In genomic region chr19:45091031-45091918, GRCh38 we compare ENCODE assay signal across 8 cellular contexts. TPM values are rescaled to one million over a fixed set of nuclear protein-coding genes. Genes with fewer than 3 reads are reported as not detected.
DNase-seq lines count a peak whose midpoint lies in the region; ATAC-seq and TF ChIP-seq lines count a peak whose summit lies in the region.

No MANE protein-coding gene starts in this region.

- H3K4me1 Mint-ChIP-seq in T-helper 2 cell treated with Interferon-gamma antibody and Interleukin-4, amounts not matched to agents 5 μg/mL and 100 μg/mL, for 36 hours (ENCODE audit: low read depth) = peaks cover 37% of the 10 kb centered on the region

- WGBS in right cardiac atrium = 7% methylated on average over 64 of the region's 64 CpGs
- WGBS in psoas muscle, 3 donors = 6 to 8% (median 7%) methylated on average over 64 of the region's 64 CpGs
- WGBS in urinary bladder = 5% methylated on average over 64 of the region's 64 CpGs

- H3K4me1 ChIP-seq in right cardiac atrium (ENCODE audit: control insufficient read depth, insufficient read depth, low read length) = peaks cover 4% of the 10 kb centered on the region
- peaks cover 32% of the 10 kb centered on the region for H3K4me1 ChIP-seq in psoas muscle
- H3K4me1 ChIP-seq in urinary bladder (ENCODE audit: insufficient read depth) = no peaks in the 10 kb centered on the region

- peak overlapping the region; percentile 91 for H3K27ac Mint-ChIP-seq in T-helper 2 cell treated with Interferon-gamma antibody and Interleukin-4, amounts not matched to agents 5 μg/mL and 100 μg/mL, for 36 hours

- TF ChIP-seq CTCF in HFF-Myc (IDR thresholded peaks at IDR 0.05; ENCODE audit: low read depth, low read length, missing control alignments) (no peak), astrocyte of the cerebellum (IDR thresholded peaks at IDR 0.05; ENCODE audit: low read depth, low read length, missing control alignments) (no peak), psoas muscle (IDR thresholded peaks at IDR 0.05) (no peak)

- peak overlapping the region; percentile 83 for H3K27ac ChIP-seq in right cardiac atrium (ENCODE audit: low read length)
- peak overlapping the region; percentile 95 for H3K27ac ChIP-seq in psoas muscle
- H3K27ac ChIP-seq in urinary bladder (ENCODE audit: low read depth) = no peak overlapping the region

- H3K36me3 Mint-ChIP-seq in T-helper 2 cell treated with Interferon-gamma antibody and Interleukin-4, amounts not matched to agents 5 μg/mL and 100 μg/mL, for 36 hours (ENCODE audit: low read depth) = peaks cover 31% of the 10 kb centered on the region

- no peaks in the 10 kb centered on the region for H3K27me3 Mint-ChIP-seq in T-helper 2 cell treated with Interferon-gamma antibody and Interleukin-4, amounts not matched to agents 5 μg/mL and 100 μg/mL, for 36 hours (ENCODE audit: low read depth)

- H3K9me3 ChIP-seq in right cardiac atrium (ENCODE audit: control insufficient read depth, low read length) (no peaks in the 10 kb centered on the region), psoas muscle (no peaks in the 10 kb centered on the region)

- in situ Hi-C loops in astrocyte of the cerebellum (cut with HindIII; ENCODE audit: low sequenced_read_pairs) = no loop called here

- intact Hi-C loops in right cardiac atrium (cut with DNase I) (no loop called here), psoas muscle (cut with DNase I) (loop anchor here in 1 of 2 donors (5.0 to 10.0 kb wide), 2 partner anchors 36 to 244 kb away; no protein-coding TSS in a partner anchor)

- H3K27me3 ChIP-seq in right cardiac atrium (ENCODE audit: control insufficient read depth, insufficient read depth) (no peaks in the 10 kb centered on the region), psoas muscle (ENCODE audit: insufficient read depth in 3 of 3, low read length in 2 of 3) (no peaks in the 10 kb centered on the region)

- DNase-seq in GM04504 (ENCODE audit: low read depth) (peak; percentile 97), HFF-Myc (ENCODE audit: extremely low read depth, low read depth) (peak; percentile 96), NCI-H1417 (lab: John Stamatoyannopoulos, UW) (peak; percentile 98 to 100 (median 99)), astrocyte of the cerebellum (ENCODE audit: low read depth) (peak; percentile 98), right cardiac atrium (peak; percentile 98 to 100 (median 99)), psoas muscle (peak; percentile 98 to 99)
- peak; percentile 95 for DNase-seq in T-helper 2 cell treated with Interferon-gamma antibody and Interleukin-4, amounts not matched to agents 5 μg/mL and 100 μg/mL, for 36 hours (ENCODE audit: low spot score)

- no peaks in the 10 kb centered on the region for H3K9me3 Mint-ChIP-seq in T-helper 2 cell treated with Interferon-gamma antibody and Interleukin-4, amounts not matched to agents 5 μg/mL and 100 μg/mL, for 36 hours

- H3K4me3 ChIP-seq in HFF-Myc (replicated peaks; ENCODE audit: low read depth, low read length) = peak overlapping the region; percentile 98
- peak overlapping the region; percentile 99 for H3K4me3 ChIP-seq in astrocyte of the cerebellum (ENCODE audit: low read depth, low read length)
- peak overlapping the region; percentile 75 for H3K4me3 ChIP-seq in right cardiac atrium (ENCODE audit: low read length)
- peak overlapping the region; percentile 100 for H3K4me3 ChIP-seq in psoas muscle
- H3K4me3 ChIP-seq in urinary bladder (ENCODE audit: low read depth, low read length) = peak overlapping the region; percentile 44

- peak overlapping the region; percentile 84 for H3K4me3 Mint-ChIP-seq in T-helper 2 cell treated with Interferon-gamma antibody and Interleukin-4, amounts not matched to agents 5 μg/mL and 100 μg/mL, for 36 hours

- ATAC-seq in right cardiac atrium = peak; percentile 93 to 94
- peak; percentile 90 to 91 (median 90) for ATAC-seq in psoas muscle

- peaks cover 0 to 35% of the 10 kb centered on the region in 2 donors for H3K36me3 ChIP-seq in psoas muscle (ENCODE audit: insufficient read depth in 1 of 2, low read depth in 1 of 2)
- no peaks in the 10 kb centered on the region for H3K36me3 ChIP-seq in urinary bladder (ENCODE audit: insufficient read depth)

RNA-seq across cellular contexts. Expression of gene PPP1R37, which starts 1.7 kb away (rescaled TPM):
- 10 to 100 TPM; 16.5 to 24.9 (median 18.9) TPM for total RNA-seq in right cardiac atrium
- 23.4 TPM for polyA plus RNA-seq in right cardiac atrium
- total RNA-seq in psoas muscle = 10 to 100 TPM; 27.0 to 34.6 (median 29.1) TPM
- polyA plus RNA-seq in psoas muscle = 10 to 100 TPM; 25.5 to 39.5 (median 36.3) TPM
- 16.8 TPM for total RNA-seq in urinary bladder
- polyA plus RNA-seq in urinary bladder = 31.6 TPM

RNA-seq across cellular contexts. Expression of gene GEMIN7, which starts 12.2 kb away (rescaled TPM):
- total RNA-seq in right cardiac atrium (10 to 100 TPM; 10.9 to 15.0 (median 12.8) TPM), psoas muscle (10 to 100 TPM; 19.6 to 27.3 (median 24.3) TPM), urinary bladder (10.4 TPM)
- polyA plus RNA-seq in right cardiac atrium (27.9 TPM), psoas muscle (10 to 100 TPM; 40.9 to 51.1 (median 50.3) TPM), urinary bladder (23.6 TPM)

RNA-seq across cellular contexts. Expression of gene ZNF296, which starts 15.0 kb away (rescaled TPM):
- under 1 TPM in 3 of 4 donors, not detected in 1; 0.25 to 0.35 (median 0.29) TPM for total RNA-seq in right cardiac atrium
- polyA plus RNA-seq in right cardiac atrium = 0.25 TPM
- under 1 TPM in 3 of 4 donors, not detected in 1; 0.34 to 0.73 (median 0.36) TPM for total RNA-seq in psoas muscle
- polyA plus RNA-seq in psoas muscle = under 1 TPM; 0.22 to 0.62 (median 0.44) TPM
- 0.42 TPM for total RNA-seq in urinary bladder
- 0.65 TPM for polyA plus RNA-seq in urinary bladder

RNA-seq across cellular contexts. Expression of gene CLASRP, which starts 52.4 kb away (rescaled TPM):
- total RNA-seq in right cardiac atrium (10 to 100 TPM; 34.3 to 36.7 (median 36.1) TPM), psoas muscle (10 to 100 TPM; 37.4 to 65.9 (median 47.1) TPM), urinary bladder (11.2 TPM)
- polyA plus RNA-seq in right cardiac atrium (36.8 TPM), psoas muscle (10 to 100 TPM; 30.8 to 34.5 (median 33.2) TPM), urinary bladder (45.6 TPM)

Comparison
In these comparisons a context has a peak if more than half of its experiments do, and no peak if none do; other contexts are left out.
1. H3K4me3 ChIP-seq: peak in every context shown above with its lines; median percentile 100 in psoas muscle; 99 in astrocyte of the cerebellum; 98 in HFF-Myc; 75 in right cardiac atrium; 44 in urinary bladder.